25 cellular contexts compared by ENCODE assay signal in genomic region chr16:24855678-24856077, GRCh38. TPM values are rescaled to one million over a fixed set of nuclear protein-coding genes. Genes with fewer than 3 reads are reported as not detected.
"Had no signal": no experiment of that assay in that cellular context is flagged by ENCODE, and none has a peak within 500 bp of the region (broad histone marks: within the 10 kb centered on the region; RNA-seq: fewer than 3 reads in every experiment).

No MANE protein-coding gene starts in this region.

- H3K27ac ChIP-seq: body of pancreas, gastrocnemius medialis, heart left ventricle, neural progenitor cell, right lobe of liver, spleen, thyroid gland had no signal

- ATAC-seq: activated naive CD4-positive, alpha-beta T cell treated with anti-CD3 and anti-CD28 coated beads, Interleukin-2, amount 50 U/mL, for 72 hours; activated T-cell treated with anti-CD3 and anti-CD28 coated beads, Interleukin-2, amount 50 U/mL, for 4 hours; body of pancreas; effector memory CD8-positive, alpha-beta T cell; gastrocnemius medialis; heart left ventricle; right lobe of liver; T-helper 17 cell; WTC11 had no signal

- H3K36me3 ChIP-seq: gastrocnemius medialis, heart left ventricle, neural progenitor cell, right lobe of liver, spleen, thyroid gland had no signal

- DNase-seq: activated CD4-positive, alpha-beta memory T cell treated with anti-CD3 and anti-CD28 coated beads, Interleukin-2, amount 10 ng/mL, durations not matched to agents 7 days and 5 days; activated CD4-positive, alpha-beta T cell treated with anti-CD3 and anti-CD28 coated beads for 4 hours; activated effector memory CD4-positive, alpha-beta T cell treated with anti-CD3 and anti-CD28 coated beads, Interleukin-2, amount 50 U/mL, for 16 hours; activated T-cell treated with anti-CD3 and anti-CD28 coated beads, Interleukin-2, amount 50 U/mL, for 4 hours; amniotic stem cell; body of pancreas; central memory CD4-positive, alpha-beta T cell; cortex of kidney; effector memory CD8-positive, alpha-beta T cell; gastrocnemius medialis; heart left ventricle; naive B cell; right lobe of liver; spleen; stimulated activated CD4-positive, alpha-beta T cell treated with anti-CD3 and anti-CD28 coated beads, Interleukin-1b, Interleukin-23, amount 100 ng/mL, for 48 hours; T-helper 17 cell; thyroid gland had no signal

- H3K27me3 ChIP-seq: body of pancreas, gastrocnemius medialis, heart left ventricle, neural progenitor cell, right lobe of liver, thyroid gland had no signal

- H3K4me1 ChIP-seq: gastrocnemius medialis, neural progenitor cell, spleen, thyroid gland had no signal

- H3K9me3 ChIP-seq: body of pancreas, gastrocnemius medialis, heart left ventricle, right lobe of liver, spleen, thyroid gland had no signal

- H3K4me3 ChIP-seq: body of pancreas, gastrocnemius medialis, heart left ventricle, lung, neural progenitor cell, right lobe of liver, spleen, thyroid gland had no signal

RNA-seq across cellular contexts. Expression of gene SLC5A11, which starts 9.9 kb away (rescaled TPM):
- total RNA-seq: activated CD4-positive, alpha-beta memory T cell treated with anti-CD3 and anti-CD28 coated beads, Interleukin-2, amount 10 ng/mL, durations not matched to agents 7 days and 5 days; activated naive CD4-positive, alpha-beta T cell treated with anti-CD3 and anti-CD28 coated beads, Interleukin-2, amount 50 U/mL, for 72 hours; body of pancreas; osteocyte; pulmonary artery endothelial cell; urinary bladder; WTC11 had no signal
- polyA plus RNA-seq: fibroblast of lung, heart left ventricle had no signal
